ENCODE assay signal across 29 cellular contexts in genomic region chr2:132971310-132972061, GRCh38.
"Had no signal": no experiment of that assay in that cellular context is flagged by ENCODE, and none has a peak within 500 bp of the region (broad histone marks: within the 10 kb centered on the region; RNA-seq: fewer than 3 reads in every experiment).

No MANE protein-coding gene starts in this region.

- H3K9me3 ChIP-seq: esophagus muscularis mucosa, gastroesophageal sphincter had no signal

- H3K27ac ChIP-seq: brain microvascular endothelial cell, esophagus muscularis mucosa, gastroesophageal sphincter, heart right ventricle, WERI-Rb-1 had no signal

- ATAC-seq: activated CD4-positive, CD25-positive, alpha-beta regulatory T cell treated with anti-CD3 and anti-CD28 coated beads, Interleukin-2, amount 50 U/mL, for 24 hours; activated CD8-positive, alpha-beta T cell treated with anti-CD3 and anti-CD28 coated beads for 36 hours; activated T-cell treated with anti-CD3 and anti-CD28 coated beads, Interleukin-2, amount 50 U/mL, for 4 hours; activated T-helper 17 cell treated with anti-CD3 and anti-CD28 coated beads, Interleukin-2, amount 50 U/mL, for 72 hours; gastroesophageal sphincter; heart right ventricle; T-helper 17 cell had no signal

- H3K27me3 ChIP-seq: brain microvascular endothelial cell, esophagus muscularis mucosa, gastroesophageal sphincter, heart right ventricle had no signal

- H3K4me1 ChIP-seq: heart right ventricle had no signal

- H3K4me3 ChIP-seq: esophagus muscularis mucosa, gastroesophageal sphincter, heart right ventricle had no signal

- DNase-seq: activated B cell treated with CpG ODN at 0.5 μM for 24 hours; activated CD4-positive, alpha-beta T cell treated with anti-CD3 and anti-CD28 coated beads for 48 hours; activated CD4-positive, alpha-beta T cell treated with anti-CD3 and anti-CD28 coated beads, Interleukin-2, amount 50 U/mL, for 1 hour; activated CD4-positive, alpha-beta T cell treated with anti-CD3 and anti-CD28 coated beads, Interleukin-2, amount 50 U/mL, for 48 hours; activated CD8-positive, alpha-beta memory T cell treated with anti-CD3 and anti-CD28 coated beads for 24 hours; activated CD8-positive, alpha-beta T cell treated with anti-CD3 and anti-CD28 coated beads for 36 hours; activated effector memory CD4-positive, alpha-beta T cell treated with Interleukin-2 at 50 U/mL for 16 hours; activated gamma-delta T cell treated with Interleukin-2 at 50 U/mL for 16 hours; activated naive CD4-positive, alpha-beta T cell treated with anti-CD3 and anti-CD28 coated beads, Interleukin-2, amount 50 U/mL, for 16 hours; activated naive CD4-positive, alpha-beta T cell treated with Interleukin-2 at 50 U/mL for 16 hours; activated T-cell treated with anti-CD3 and anti-CD28 coated beads, Interleukin-2, amount 50 U/mL, for 4 hours; amniotic stem cell; anterior cingulate cortex; brain microvascular endothelial cell; caudate nucleus; effector memory CD4-positive, alpha-beta T cell; endodermal cell; foreskin melanocyte; heart right ventricle; T-helper 1 cell; T-helper 17 cell; T1000; WERI-Rb-1 had no signal

- H3K36me3 ChIP-seq: brain microvascular endothelial cell, esophagus muscularis mucosa, gastroesophageal sphincter, heart right ventricle, WERI-Rb-1 had no signal

- FAIRE-seq: astrocyte, colon had no signal
